In the genomic region with DNA sequence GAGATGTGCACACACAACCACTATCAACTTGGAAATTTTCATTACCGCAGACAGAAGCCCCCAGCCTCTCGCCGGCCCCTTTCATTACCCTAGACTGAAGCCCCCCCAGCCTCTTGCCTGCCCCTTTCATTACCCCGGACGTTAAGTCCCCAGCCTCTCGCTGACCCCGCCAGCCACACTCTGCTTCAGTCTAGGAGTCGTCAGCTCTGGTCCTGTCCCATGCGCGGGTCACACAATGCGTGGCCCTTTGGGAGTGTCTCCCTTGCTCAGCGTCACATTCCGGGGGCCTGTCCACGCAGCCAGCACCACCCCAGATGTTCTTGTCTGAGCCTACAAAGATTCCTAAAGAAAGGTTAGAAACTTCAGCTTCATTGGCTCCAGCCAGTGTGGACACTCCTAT, we compare ENCODE assay signal across 8 cellular contexts.
A peak's percentile ranks its signal among the peaks of the same experiment; 100 is the strongest.
DNase-seq lines count a peak whose midpoint lies in the region; ATAC-seq, FAIRE-seq and TF ChIP-seq lines count a peak whose summit lies in the region.
"Not testable (repeated sequence)": the region's sequence is repeated elsewhere in the genome, so short reads cannot be mapped to it uniquely, and the experiment has no call there.

No MANE protein-coding gene starts in this region.

- not testable (repeated sequence) for ATAC-seq in CD4-positive, CD25-positive, alpha-beta regulatory T cell (ENCODE audit: low read depth in 2 of 2); T-helper 17 cell; right cardiac atrium; upper lobe of right lung

- not testable (repeated sequence) for DNase-seq in CD4-positive, CD25-positive, alpha-beta regulatory T cell; T-helper 17 cell; bronchial epithelial cell (ENCODE audit: low read depth); mesothelial cell of epicardium (ENCODE audit: low spot score in 2 of 2, unreplicated experiment in 2 of 2); neural progenitor cell (ENCODE audit: low spot score)
- DNase-seq in right cardiac atrium (peak; percentile 6 to 48 (median 47)), sigmoid colon (peak; percentile 57), upper lobe of right lung (peak; percentile 59)

- H3K36me3 Mint-ChIP-seq in CD4-positive, CD25-positive, alpha-beta regulatory T cell, result peaks cover 24% of the 10 kb centered on the region
- H3K36me3 Mint-ChIP-seq in T-helper 17 cell (ENCODE audit: low read depth); mesothelial cell of epicardium; neural progenitor cell: not testable (repeated sequence)

- H3K4me2 ChIP-seq in neural progenitor cell, result not testable (repeated sequence)

- not testable (repeated sequence) for H3K36me3 ChIP-seq in CD4-positive, CD25-positive, alpha-beta regulatory T cell (ENCODE audit: control insufficient read depth, insufficient read depth, low read length); bronchial epithelial cell (ENCODE audit: control insufficient read depth, insufficient read depth, low read length); neural progenitor cell; sigmoid colon; upper lobe of right lung

- H3K9me3 Mint-ChIP-seq in CD4-positive, CD25-positive, alpha-beta regulatory T cell; mesothelial cell of epicardium; neural progenitor cell: not testable (repeated sequence)

- not testable (repeated sequence) for H4K20me1 ChIP-seq in neural progenitor cell (ENCODE audit: low read depth)

- FAIRE-seq in bronchial epithelial cell (lab: Jason Lieb, UNC), result peak; percentile 85

- H3K4me1 ChIP-seq in CD4-positive, CD25-positive, alpha-beta regulatory T cell (ENCODE audit: control insufficient read depth, insufficient read depth, low read length, poor library complexity, severe bottlenecking), result peaks cover 27% of the 10 kb centered on the region
- H3K4me1 ChIP-seq in right cardiac atrium (ENCODE audit: control insufficient read depth, insufficient read depth, low read length); neural progenitor cell; upper lobe of right lung: not testable (repeated sequence)
- H3K4me1 ChIP-seq in sigmoid colon, result peaks cover 0 to 20% (median 10%) of the 10 kb centered on the region in 4 donors

- not testable (repeated sequence) for TF ChIP-seq CTCF in bronchial epithelial cell (IDR thresholded peaks at IDR 0.05; ENCODE audit: insufficient read depth, low read length, severe bottlenecking); mesothelial cell of epicardium (IDR thresholded peaks at IDR 0.05; ENCODE audit: unreplicated experiment); neural progenitor cell (IDR thresholded peaks at IDR 0.05); sigmoid colon (IDR thresholded peaks at IDR 0.05); upper lobe of right lung (IDR thresholded peaks at IDR 0.05)

- peaks cover 8 to 67% (median 14%) of the 10 kb centered on the region in 4 donors for H3K4me1 Mint-ChIP-seq in CD4-positive, CD25-positive, alpha-beta regulatory T cell
- H3K4me1 Mint-ChIP-seq in T-helper 17 cell, result not testable (repeated sequence)
- H3K4me1 Mint-ChIP-seq in mesothelial cell of epicardium, result peaks cover 28% of the 10 kb centered on the region
- H3K4me1 Mint-ChIP-seq in neural progenitor cell, result peaks cover 44% of the 10 kb centered on the region

- not testable (repeated sequence) for H3K27me3 Mint-ChIP-seq in CD4-positive, CD25-positive, alpha-beta regulatory T cell; T-helper 17 cell; mesothelial cell of epicardium (ENCODE audit: low read depth)
- H3K27me3 Mint-ChIP-seq in neural progenitor cell (ENCODE audit: insufficient read depth, low read depth), result peaks cover 11% of the 10 kb centered on the region

- not testable (repeated sequence) for H3F3A ChIP-seq in neural progenitor cell (ENCODE audit: low read depth)

- not testable (repeated sequence) for TF ChIP-seq EP300 in sigmoid colon (IDR thresholded peaks at IDR 0.05)

- WGBS in right cardiac atrium, result 88% methylated on average over 14 of the region's 14 CpGs
- WGBS in sigmoid colon, 2 donors, result 87 to 92% methylated on average over 14 of the region's 14 CpGs

- H3K9me3 ChIP-seq in CD4-positive, CD25-positive, alpha-beta regulatory T cell (ENCODE audit: control insufficient read depth in 2 of 2, low read length in 2 of 2); T-helper 17 cell (ENCODE audit: control insufficient read depth, low read length, poor library complexity, severe bottlenecking); right cardiac atrium (ENCODE audit: control insufficient read depth, low read length); neural progenitor cell (ENCODE audit: low read depth); sigmoid colon; upper lobe of right lung: not testable (repeated sequence)

- H3K27ac Mint-ChIP-seq in CD4-positive, CD25-positive, alpha-beta regulatory T cell, result peak overlapping the region; percentile 87 to 97 (median 90)
- H3K27ac Mint-ChIP-seq in T-helper 17 cell, result peak overlapping the region; percentile 84
- H3K27ac Mint-ChIP-seq in mesothelial cell of epicardium, result peak overlapping the region; percentile 73
- peak overlapping the region; percentile 74 for H3K27ac Mint-ChIP-seq in neural progenitor cell

- intact Hi-C loops in right cardiac atrium (cut with DNase I); sigmoid colon (cut with DNase I); upper lobe of right lung (cut with DNase I): not testable (repeated sequence)

- H3K79me2 ChIP-seq in neural progenitor cell (ENCODE audit: low read depth), result not testable (repeated sequence)

- not testable (repeated sequence) for H3K4me3 ChIP-seq in CD4-positive, CD25-positive, alpha-beta regulatory T cell (ENCODE audit: low read depth, low read length); bronchial epithelial cell (ENCODE audit: low read depth, low read length); right cardiac atrium (ENCODE audit: low read length); neural progenitor cell; sigmoid colon; upper lobe of right lung

- H3K9ac ChIP-seq in neural progenitor cell, result not testable (repeated sequence)

- not testable (repeated sequence) for H3K27ac ChIP-seq in CD4-positive, CD25-positive, alpha-beta regulatory T cell (ENCODE audit: insufficient read depth, low read length, poor library complexity, severe bottlenecking); right cardiac atrium (ENCODE audit: low read length); neural progenitor cell; sigmoid colon; upper lobe of right lung

- H2AFZ ChIP-seq in neural progenitor cell (replicated peaks), result not testable (repeated sequence)

- not testable (repeated sequence) for H3K27me3 ChIP-seq in CD4-positive, CD25-positive, alpha-beta regulatory T cell (ENCODE audit: control insufficient read depth, insufficient read depth, low read length); bronchial epithelial cell (ENCODE audit: control insufficient read depth, insufficient read depth, low read length); right cardiac atrium (ENCODE audit: control insufficient read depth, insufficient read depth); neural progenitor cell; sigmoid colon; upper lobe of right lung

- not testable (repeated sequence) for TF ChIP-seq POLR2A in sigmoid colon (IDR thresholded peaks at IDR 0.05)

- H3K4me3 Mint-ChIP-seq in CD4-positive, CD25-positive, alpha-beta regulatory T cell, result peak overlapping the region in 1 of 4 donors; percentile 39
- not testable (repeated sequence) for H3K4me3 Mint-ChIP-seq in T-helper 17 cell, mesothelial cell of epicardium, neural progenitor cell
